Comparison of ENCODE assay signal across 1 cellular context in the genomic region with DNA sequence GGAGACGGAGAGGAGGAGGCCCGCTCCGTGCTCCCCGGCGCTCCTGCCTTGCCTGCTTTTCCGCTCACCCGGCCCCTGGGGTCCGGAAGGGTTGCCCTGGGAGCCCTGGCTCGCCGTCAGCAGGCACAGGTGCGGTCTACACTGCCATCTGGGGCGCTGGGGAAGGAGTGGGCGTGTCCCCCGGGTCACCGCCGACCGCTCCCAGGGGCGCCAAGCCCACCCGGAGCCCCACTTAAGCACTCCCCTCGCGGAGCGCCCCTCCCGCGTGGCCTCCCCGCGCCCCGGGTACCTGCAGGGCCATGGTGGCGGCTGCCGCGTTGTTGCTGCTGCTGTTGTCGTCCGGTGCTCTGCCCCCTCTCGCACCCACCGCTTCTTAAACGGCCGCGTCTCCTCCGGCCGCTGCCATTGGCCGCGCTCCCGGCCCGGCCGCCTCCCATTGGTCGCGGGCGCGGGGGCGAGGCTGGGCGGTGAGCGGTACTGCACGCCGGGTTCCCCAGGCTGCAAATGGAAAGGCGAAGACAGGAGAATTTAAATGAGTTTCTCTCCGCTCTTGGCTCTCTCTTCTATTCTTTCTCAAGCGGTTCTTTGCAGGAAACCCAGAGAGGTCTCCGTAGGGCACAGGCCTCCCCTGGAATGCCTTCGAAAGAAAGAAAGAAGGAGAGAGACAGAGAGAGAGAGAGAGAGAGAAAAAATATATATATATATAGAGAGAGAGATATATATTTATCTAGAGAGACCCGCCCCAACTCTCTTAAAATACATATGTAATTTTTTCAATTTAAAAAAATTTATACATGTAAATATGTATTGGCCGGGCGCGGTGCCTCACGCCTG.
TF ChIP-seq lines count a peak whose summit lies in the region.

A gene (minus strand): TSS at position 349 of the 834 bp plus-strand sequence. CDS start 48 bp downstream, at position 301.

TF ChIP-seq in H1, 55 proteins besides CTCF, POLR2A, EP300 and RAD21 (continued from another document):
- TF ChIP-seq NANOG (IDR thresholded peaks at IDR 0.05; ENCODE audit: insufficient read depth, low read depth, low read length, poor library complexity, severe bottlenecking) = peak; percentile 24
- peak; percentile 7; the same call in 1 of the 2 replicates for TF ChIP-seq CREB1 (IDR thresholded peaks at IDR 0.05)
- TF ChIP-seq, protein P1, sequence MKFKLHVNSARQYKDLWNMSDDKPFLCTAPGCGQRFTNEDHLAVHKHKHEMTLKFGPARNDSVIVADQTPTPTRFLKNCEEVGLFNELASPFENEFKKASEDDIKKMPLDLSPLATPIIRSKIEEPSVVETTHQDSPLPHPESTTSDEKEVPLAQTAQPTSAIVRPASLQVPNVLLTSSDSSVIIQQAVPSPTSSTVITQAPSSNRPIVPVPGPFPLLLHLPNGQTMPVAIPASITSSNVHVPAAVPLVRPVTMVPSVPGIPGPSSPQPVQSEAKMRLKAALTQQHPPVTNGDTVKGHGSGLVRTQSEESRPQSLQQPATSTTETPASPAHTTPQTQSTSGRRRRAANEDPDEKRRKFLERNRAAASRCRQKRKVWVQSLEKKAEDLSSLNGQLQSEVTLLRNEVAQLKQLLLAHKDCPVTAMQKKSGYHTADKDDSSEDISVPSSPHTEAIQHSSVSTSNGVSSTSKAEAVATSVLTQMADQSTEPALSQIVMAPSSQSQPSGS (IDR thresholded peaks at IDR 0.05; ENCODE audit: low read length) = no peak
- TF ChIP-seq SIN3A (conservative IDR thresholded peaks at IDR 0.05 in 1 of 2, IDR thresholded peaks at IDR 0.05 in 1 of 2; ENCODE audit: low read depth in 1 of 2, low read length in 2 of 2) = peak; percentile 31 to 74; a peak in 2 of 4 replicates
- TF ChIP-seq POLR2AphosphoS5 (IDR thresholded peaks at IDR 0.05; ENCODE audit: low read depth, low read length) = peak; percentile 88
- 0 out of 2 replicates have a peak, but pooled peaks have one; percentile 17 for TF ChIP-seq YY1 (IDR thresholded peaks at IDR 0.05; ENCODE audit: low read depth, low read length)
- no peak for TF ChIP-seq NRF1 (IDR thresholded peaks at IDR 0.05; ENCODE audit: low read depth, low read length)
- peak; percentile 79 for TF ChIP-seq TAF1 (IDR thresholded peaks at IDR 0.05; ENCODE audit: low read depth, low read length)
- peak; percentile 88 for TF ChIP-seq PHF8 (conservative IDR thresholded peaks at IDR 0.05; ENCODE audit: low read depth, low read length)
- no peak for TF ChIP-seq TEAD4 (IDR thresholded peaks at IDR 0.05; ENCODE audit: low read depth, low read length)
- TF ChIP-seq HDAC2 (IDR thresholded peaks at IDR 0.05; ENCODE audit: borderline replicate concordance in 1 of 2, low read depth in 2 of 2, low read length in 2 of 2) = no peak
- peak; percentile 31; the same call in 1 of the 2 replicates for TF ChIP-seq KDM1A (IDR thresholded peaks at IDR 0.05; ENCODE audit: borderline replicate concordance, low read length)
- peak; percentile 51; the same call in 1 of the 2 replicates for TF ChIP-seq EGR1 (IDR thresholded peaks at IDR 0.05; ENCODE audit: borderline replicate concordance, low read depth, low read length)
- TF ChIP-seq TBP (IDR thresholded peaks at IDR 0.05; ENCODE audit: low read depth, low read length) = peak; percentile 72; the same call in 1 of the 2 replicates
- TF ChIP-seq KDM4A (IDR thresholded peaks at IDR 0.05; ENCODE audit: low read depth, low read length, severe bottlenecking) = peak; percentile 91
- TF ChIP-seq, protein P2, sequence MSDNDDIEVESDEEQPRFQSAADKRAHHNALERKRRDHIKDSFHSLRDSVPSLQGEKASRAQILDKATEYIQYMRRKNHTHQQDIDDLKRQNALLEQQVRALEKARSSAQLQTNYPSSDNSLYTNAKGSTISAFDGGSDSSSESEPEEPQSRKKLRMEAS (IDR thresholded peaks at IDR 0.05) = peak; percentile 66; the same call in 1 of the 2 replicates
